ENCODE assay signal across 30 cellular contexts in the genomic region with DNA sequence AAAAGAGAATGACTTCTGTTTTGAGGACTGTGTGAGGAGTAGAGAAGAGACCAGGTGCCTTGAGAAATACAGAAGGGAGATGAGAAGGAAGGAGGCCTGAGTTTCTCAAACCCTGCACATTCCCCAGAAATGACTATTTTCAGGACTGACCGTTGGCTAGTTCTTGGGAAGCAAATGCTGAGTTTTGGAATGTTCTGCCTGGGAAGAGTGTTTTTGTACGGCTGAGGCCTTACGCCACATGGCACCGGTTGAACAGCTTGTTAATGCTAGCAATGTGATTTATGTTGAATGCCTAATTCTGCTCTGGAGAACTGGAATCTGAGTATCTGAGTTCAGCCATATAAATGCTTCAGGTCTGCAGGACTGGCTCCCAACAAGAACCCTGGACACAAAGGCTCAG.
"Had no signal": no experiment of that assay in that cellular context is flagged by ENCODE, and none has a peak within 500 bp of the region (broad histone marks: within the 10 kb centered on the region; RNA-seq: fewer than 3 reads in every experiment).

No MANE protein-coding gene starts in this region.

- H3K27me3 ChIP-seq: adrenal gland, brain microvascular endothelial cell, esophagus muscularis mucosa had no signal

- ATAC-seq: activated CD4-positive, alpha-beta T cell treated with anti-CD3 and anti-CD28 coated beads for 36 hours; activated CD8-positive, alpha-beta memory T cell treated with anti-CD3 and anti-CD28 coated beads, Interleukin-2, amount 10 ng/mL, durations not matched to agents 7 days and 5 days; activated CD8-positive, alpha-beta T cell treated with anti-CD3 and anti-CD28 coated beads, Interleukin-2, amount 10 ng/mL, durations not matched to agents 7 days and 5 days; activated naive CD8-positive, alpha-beta T cell treated with anti-CD3 and anti-CD28 coated beads, Interleukin-2, amount 50 U/mL, for 24 hours; effector memory CD8-positive, alpha-beta T cell had no signal

- H3K4me3 ChIP-seq: adrenal gland, coronary artery, esophagus muscularis mucosa had no signal

- H3K4me1 ChIP-seq: adrenal gland, esophagus muscularis mucosa had no signal

- DNase-seq: activated CD4-positive, alpha-beta memory T cell treated with anti-CD3 and anti-CD28 coated beads for 36 hours; activated CD4-positive, alpha-beta T cell treated with anti-CD3 and anti-CD28 coated beads for 36 hours; activated CD4-positive, alpha-beta T cell treated with anti-CD3 and anti-CD28 coated beads, Interleukin-2, amount 10 ng/mL, durations not matched to agents 24 days and 14 days; activated CD4-positive, CD25-positive, alpha-beta regulatory T cell; activated CD4-positive, CD25-positive, alpha-beta regulatory T cell treated with anti-CD3 and anti-CD28 coated beads, Interleukin-2, amount 50 U/mL, for 72 hours; activated CD8-positive, alpha-beta memory T cell treated with anti-CD3 and anti-CD28 coated beads, Interleukin-2, amount 10 ng/mL, durations not matched to agents 7 days and 5 days; activated CD8-positive, alpha-beta memory T cell treated with anti-CD3 and anti-CD28 coated beads, Interleukin-2, amount 50 U/mL, for 4 hours; activated CD8-positive, alpha-beta T cell treated with anti-CD3 and anti-CD28 coated beads, Interleukin-2, amount 10 ng/mL, durations not matched to agents 7 days and 5 days; activated effector memory CD4-positive, alpha-beta T cell treated with anti-CD3 and anti-CD28 coated beads, Interleukin-2, amount 50 U/mL, for 16 hours; activated naive CD4-positive, alpha-beta T cell treated with anti-CD3 and anti-CD28 coated beads for 36 hours; activated naive CD8-positive, alpha-beta T cell treated with anti-CD3 and anti-CD28 coated beads for 36 hours; activated naive CD8-positive, alpha-beta T cell treated with anti-CD3 and anti-CD28 coated beads, Interleukin-2, amount 50 U/mL, for 24 hours; activated T-cell treated with anti-CD3 and anti-CD28 coated beads, Interleukin-2, amount 50 U/mL, for 1 hour; activated T-cell treated with anti-CD3 and anti-CD28 coated beads, Interleukin-2, amount 50 U/mL, for 48 hours; adrenal gland; amygdala; aorta; brain microvascular endothelial cell; dermis blood vessel endothelial cell; effector CD4-positive, alpha-beta T cell; effector memory CD8-positive, alpha-beta T cell; erythroblast; head of caudate nucleus; T-helper 2 cell had no signal

- H3K4me1 Mint-ChIP-seq: activated CD4-positive, alpha-beta T cell treated with anti-CD3 and anti-CD28 coated beads for 36 hours; activated CD4-positive, alpha-beta T cell treated with anti-CD3 and anti-CD28 coated beads, Interleukin-2, amount 10 ng/mL, durations not matched to agents 24 days and 14 days; activated CD8-positive, alpha-beta memory T cell treated with anti-CD3 and anti-CD28 coated beads, Interleukin-2, amount 10 ng/mL, durations not matched to agents 7 days and 5 days; activated naive CD4-positive, alpha-beta T cell treated with anti-CD3 and anti-CD28 coated beads, Interleukin-2, amount 50 U/mL, for 24 hours; activated naive CD8-positive, alpha-beta T cell treated with anti-CD3 and anti-CD28 coated beads for 36 hours; activated naive CD8-positive, alpha-beta T cell treated with anti-CD3 and anti-CD28 coated beads, Interleukin-2, amount 50 U/mL, for 24 hours; central memory CD8-positive, alpha-beta T cell had no signal

- H3K27me3 Mint-ChIP-seq: activated CD4-positive, alpha-beta memory T cell treated with anti-CD3 and anti-CD28 coated beads for 36 hours; activated CD4-positive, alpha-beta T cell treated with anti-CD3 and anti-CD28 coated beads for 36 hours; activated CD4-positive, alpha-beta T cell treated with anti-CD3 and anti-CD28 coated beads, Interleukin-2, amount 10 ng/mL, durations not matched to agents 24 days and 14 days; activated CD8-positive, alpha-beta memory T cell treated with anti-CD3 and anti-CD28 coated beads, Interleukin-2, amount 10 ng/mL, durations not matched to agents 7 days and 5 days; activated naive CD8-positive, alpha-beta T cell treated with anti-CD3 and anti-CD28 coated beads for 36 hours; activated naive CD8-positive, alpha-beta T cell treated with anti-CD3 and anti-CD28 coated beads, Interleukin-2, amount 50 U/mL, for 24 hours; central memory CD8-positive, alpha-beta T cell; effector memory CD8-positive, alpha-beta T cell had no signal

- H3K27ac ChIP-seq: adrenal gland, brain microvascular endothelial cell, coronary artery, esophagus muscularis mucosa had no signal

- H3K36me3 Mint-ChIP-seq: activated CD4-positive, alpha-beta memory T cell treated with anti-CD3 and anti-CD28 coated beads for 36 hours; activated CD8-positive, alpha-beta memory T cell treated with anti-CD3 and anti-CD28 coated beads, Interleukin-2, amount 10 ng/mL, durations not matched to agents 7 days and 5 days; activated naive CD4-positive, alpha-beta T cell treated with anti-CD3 and anti-CD28 coated beads, Interleukin-2, amount 50 U/mL, for 24 hours; activated naive CD8-positive, alpha-beta T cell treated with anti-CD3 and anti-CD28 coated beads for 36 hours had no signal

- H3K27ac Mint-ChIP-seq: activated CD4-positive, alpha-beta memory T cell treated with anti-CD3 and anti-CD28 coated beads for 36 hours; activated CD4-positive, alpha-beta T cell treated with anti-CD3 and anti-CD28 coated beads for 36 hours; activated CD4-positive, alpha-beta T cell treated with anti-CD3 and anti-CD28 coated beads, Interleukin-2, amount 10 ng/mL, durations not matched to agents 24 days and 14 days; activated CD8-positive, alpha-beta memory T cell treated with anti-CD3 and anti-CD28 coated beads, Interleukin-2, amount 10 ng/mL, durations not matched to agents 7 days and 5 days; activated CD8-positive, alpha-beta T cell treated with anti-CD3 and anti-CD28 coated beads, Interleukin-2, amount 10 ng/mL, durations not matched to agents 7 days and 5 days; activated naive CD4-positive, alpha-beta T cell treated with anti-CD3 and anti-CD28 coated beads for 36 hours; activated naive CD4-positive, alpha-beta T cell treated with anti-CD3 and anti-CD28 coated beads, Interleukin-2, amount 50 U/mL, for 24 hours; activated naive CD8-positive, alpha-beta T cell treated with anti-CD3 and anti-CD28 coated beads for 36 hours; activated naive CD8-positive, alpha-beta T cell treated with anti-CD3 and anti-CD28 coated beads, Interleukin-2, amount 50 U/mL, for 24 hours; activated T-helper 1 cell treated with anti-CD3 and anti-CD28 coated beads, Interleukin-12 subunit alpha, Interleukin-12 subunit beta, Interleukin-2, Interleukin-4 antibody, amounts not matched to agents 30 ng/mL and 10 ng/mL and 1 ng/mL, durations not matched to agents 14 hours and 24 hours and 36 hours; activated T-helper 2 cell treated with anti-CD3 and anti-CD28 coated beads, Interferon-gamma antibody, Interleukin-2, Interleukin-4, amounts not matched to agents 10 μg/mL and 5 μg/mL and 100 μg/mL, durations not matched to agents 14 hours and 24 hours and 36 hours; effector memory CD8-positive, alpha-beta T cell had no signal

- H3K9me3 Mint-ChIP-seq: activated CD4-positive, alpha-beta memory T cell treated with anti-CD3 and anti-CD28 coated beads for 36 hours; activated CD4-positive, alpha-beta T cell treated with anti-CD3 and anti-CD28 coated beads, Interleukin-2, amount 10 ng/mL, durations not matched to agents 24 days and 14 days; activated naive CD4-positive, alpha-beta T cell treated with anti-CD3 and anti-CD28 coated beads for 36 hours; activated naive CD4-positive, alpha-beta T cell treated with anti-CD3 and anti-CD28 coated beads, Interleukin-2, amount 50 U/mL, for 24 hours; activated naive CD8-positive, alpha-beta T cell treated with anti-CD3 and anti-CD28 coated beads for 36 hours; activated T-helper 1 cell treated with anti-CD3 and anti-CD28 coated beads, Interleukin-12 subunit alpha, Interleukin-12 subunit beta, Interleukin-2, Interleukin-4 antibody, amounts not matched to agents 30 ng/mL and 10 ng/mL and 1 ng/mL, durations not matched to agents 14 hours and 24 hours and 36 hours had no signal

- H3K9me3 ChIP-seq: adrenal gland, esophagus muscularis mucosa had no signal

- H3K36me3 ChIP-seq: adrenal gland, brain microvascular endothelial cell, esophagus muscularis mucosa had no signal

- H3K4me3 Mint-ChIP-seq: activated CD4-positive, alpha-beta memory T cell treated with anti-CD3 and anti-CD28 coated beads for 36 hours; activated CD4-positive, alpha-beta T cell treated with anti-CD3 and anti-CD28 coated beads for 36 hours; activated CD4-positive, alpha-beta T cell treated with anti-CD3 and anti-CD28 coated beads, Interleukin-2, amount 10 ng/mL, durations not matched to agents 24 days and 14 days; activated CD8-positive, alpha-beta memory T cell treated with anti-CD3 and anti-CD28 coated beads, Interleukin-2, amount 10 ng/mL, durations not matched to agents 7 days and 5 days; activated CD8-positive, alpha-beta T cell treated with anti-CD3 and anti-CD28 coated beads, Interleukin-2, amount 10 ng/mL, durations not matched to agents 7 days and 5 days; activated naive CD4-positive, alpha-beta T cell treated with anti-CD3 and anti-CD28 coated beads for 36 hours; activated naive CD4-positive, alpha-beta T cell treated with anti-CD3 and anti-CD28 coated beads, Interleukin-2, amount 50 U/mL, for 24 hours; activated naive CD8-positive, alpha-beta T cell treated with anti-CD3 and anti-CD28 coated beads for 36 hours; activated naive CD8-positive, alpha-beta T cell treated with anti-CD3 and anti-CD28 coated beads, Interleukin-2, amount 50 U/mL, for 24 hours; activated T-helper 1 cell treated with anti-CD3 and anti-CD28 coated beads, Interleukin-12 subunit alpha, Interleukin-12 subunit beta, Interleukin-2, Interleukin-4 antibody, amounts not matched to agents 30 ng/mL and 10 ng/mL and 1 ng/mL, durations not matched to agents 14 hours and 24 hours and 36 hours; central memory CD8-positive, alpha-beta T cell; effector memory CD8-positive, alpha-beta T cell had no signal
